ENCODE assay signal across 19 cellular contexts in genomic region chr14:61891810-61892209, GRCh38.
"Had no signal": no experiment of that assay in that cellular context is flagged by ENCODE, and none has a peak within 500 bp of the region (broad histone marks: within the 10 kb centered on the region; RNA-seq: fewer than 3 reads in every experiment).

No MANE protein-coding gene starts in this region.

- H3K27ac ChIP-seq: esophagus muscularis mucosa, gastroesophageal sphincter, heart left ventricle, pancreas, psoas muscle, right atrium auricular region, spleen, tibial artery had no signal

- H3K27me3 Mint-ChIP-seq: activated B cell treated with CpG ODN at 0.5 μM for 24 hours; activated naive CD8-positive, alpha-beta T cell treated with anti-CD3 and anti-CD28 coated beads for 36 hours had no signal

- H3K4me3 ChIP-seq: esophagus muscularis mucosa, gastroesophageal sphincter, heart left ventricle, pancreas, psoas muscle, right atrium auricular region, spleen, tibial artery had no signal

- H3K9me3 Mint-ChIP-seq: activated B cell treated with CpG ODN at 0.5 μM for 24 hours; activated CD4-positive, alpha-beta memory T cell treated with anti-CD3 and anti-CD28 coated beads for 36 hours; activated naive CD8-positive, alpha-beta T cell treated with anti-CD3 and anti-CD28 coated beads for 36 hours; nephron had no signal

- H3K36me3 ChIP-seq: gastroesophageal sphincter, heart left ventricle, pancreas, right atrium auricular region, spleen, tibial artery had no signal

- H3K4me1 ChIP-seq: esophagus muscularis mucosa, gastroesophageal sphincter, pancreas, psoas muscle, right atrium auricular region, tibial artery had no signal

- H3K36me3 Mint-ChIP-seq: activated CD4-positive, alpha-beta memory T cell treated with anti-CD3 and anti-CD28 coated beads for 36 hours had no signal

- H3K27ac Mint-ChIP-seq: activated B cell treated with CpG ODN at 0.5 μM for 24 hours; activated CD4-positive, alpha-beta memory T cell treated with anti-CD3 and anti-CD28 coated beads for 36 hours; activated CD4-positive, alpha-beta T cell treated with anti-CD3 and anti-CD28 coated beads for 36 hours; activated naive CD8-positive, alpha-beta T cell treated with anti-CD3 and anti-CD28 coated beads for 36 hours; nephron had no signal

- ATAC-seq: activated CD4-positive, alpha-beta T cell treated with anti-CD3 and anti-CD28 coated beads for 36 hours; gastroesophageal sphincter; heart left ventricle; left ventricle myocardium superior; psoas muscle; stimulated activated naive CD8-positive, alpha-beta T cell treated with anti-CD3 and anti-CD28 coated beads, Interleukin-15, amount 100 ng/mL, for 72 hours had no signal

- H3K4me3 Mint-ChIP-seq: activated B cell treated with CpG ODN at 0.5 μM for 24 hours; activated CD4-positive, alpha-beta memory T cell treated with anti-CD3 and anti-CD28 coated beads for 36 hours; activated CD4-positive, alpha-beta T cell treated with anti-CD3 and anti-CD28 coated beads for 36 hours; activated naive CD8-positive, alpha-beta T cell treated with anti-CD3 and anti-CD28 coated beads for 36 hours; nephron; stimulated activated naive CD8-positive, alpha-beta T cell treated with anti-CD3 and anti-CD28 coated beads, Interleukin-15, amount 100 ng/mL, for 72 hours had no signal

- H3K27me3 ChIP-seq: esophagus muscularis mucosa, pancreas, right atrium auricular region, spleen had no signal

- H3K4me1 Mint-ChIP-seq: nephron had no signal

- DNase-seq: activated B cell treated with CpG ODN at 0.5 μM for 24 hours; activated CD4-positive, alpha-beta memory T cell treated with anti-CD3 and anti-CD28 coated beads for 36 hours; activated CD4-positive, alpha-beta T cell treated with anti-CD3 and anti-CD28 coated beads for 36 hours; activated naive CD4-positive, alpha-beta T cell treated with Interleukin-2 at 50 U/mL for 16 hours; activated naive CD8-positive, alpha-beta T cell treated with anti-CD3 and anti-CD28 coated beads for 36 hours; activated T-cell treated with anti-CD3 and anti-CD28 coated beads, Interleukin-2, amount 50 U/mL, for 48 hours; central memory CD4-positive, alpha-beta T cell; effector memory CD4-positive, alpha-beta T cell; heart left ventricle; left ventricle myocardium superior; pancreas; psoas muscle; spleen; stimulated activated naive CD8-positive, alpha-beta T cell treated with anti-CD3 and anti-CD28 coated beads, Interleukin-15, amount 100 ng/mL, for 72 hours; tibial artery had no signal

- H3K9me3 ChIP-seq: esophagus muscularis mucosa, gastroesophageal sphincter, heart left ventricle, pancreas, psoas muscle, right atrium auricular region, spleen, tibial artery had no signal
